ENCODE assay signal across 1 cellular context in genomic region chr14:104169765-104170113, GRCh38.
TF ChIP-seq lines count a peak whose summit lies in the region.

No MANE protein-coding gene starts in this region.

TF ChIP-seq in H1, 55 proteins besides CTCF, POLR2A, EP300 and RAD21:
- TF ChIP-seq CTBP2 (IDR thresholded peaks at IDR 0.05; ENCODE audit: borderline replicate concordance, insufficient read depth, insufficient read length, low read length) (peak; percentile 19), BRCA1 (IDR thresholded peaks at IDR 0.05; ENCODE audit: low read depth, low read length) (no peak), ZNF274 (IDR thresholded peaks at IDR 0.05; ENCODE audit: borderline replicate concordance, extremely low read depth, low read length) (no peak), CEBPB (IDR thresholded peaks at IDR 0.05; ENCODE audit: low read depth, low read length) (no peak), TBP (IDR thresholded peaks at IDR 0.05; ENCODE audit: low read depth, low read length) (no peak)
